In genomic region chr3:158801200-158801599, GRCh38 we compare ENCODE assay signal across 8 cellular contexts. TPM values are rescaled to one million over a fixed set of nuclear protein-coding genes. Genes with fewer than 3 reads are reported as not detected.
DNase-seq lines count a peak whose midpoint lies in the region; ATAC-seq and TF ChIP-seq lines count a peak whose summit lies in the region.

No MANE protein-coding gene starts in this region.

- H3K9me3 Mint-ChIP-seq in immature natural killer cell = no peaks in the 10 kb centered on the region

- H3K4me3 Mint-ChIP-seq in immature natural killer cell = peak overlapping the region; percentile 88 to 91 (median 90)

- DNase-seq in A673 (ENCODE audit: low spot score) (no peak), HPDE6-E6E7 (ENCODE audit: extremely low spot score) (peak; percentile 33), astrocyte of the spinal cord (ENCODE audit: low read depth, low spot score) (peak; percentile 27), immature natural killer cell (no peak), spleen (no peak), DMS153 (lab: John Stamatoyannopoulos, UW) (no peak), HuH-7 (ENCODE audit: low spot score) (no peak)

- H3K27ac ChIP-seq in A673 (ENCODE audit: low read depth, low read length, poor library complexity, severe bottlenecking) (peak overlapping the region; percentile 56), spleen (peak overlapping the region; percentile 70 to 95 (median 91))

- POLR2A ChIA-PET in A673 (lab: Charles Lee; ENCODE audit: low non-redundant PET) = no interaction called here

- intact Hi-C loops in A673 (cut with micrococcal nuclease; ENCODE audit: unreplicated experiment) = no loop called here
- intact Hi-C loops in spleen (cut with DNase I; ENCODE audit: low total_unique reads) = no loop called here

- H3K36me3 ChIP-seq in A673 (ENCODE audit: insufficient read depth, low read length, poor library complexity, severe bottlenecking) (no peaks in the 10 kb centered on the region), spleen (peaks cover 0 to 21% (median 6%) of the 10 kb centered on the region in 6 donors)

- H3K27me3 ChIP-seq in A673 (replicated peaks; ENCODE audit: insufficient read depth, low read depth, low read length, poor library complexity) (no peaks in the 10 kb centered on the region), spleen (replicated peaks in 1 of 7) (no peaks in the 10 kb centered on the region)

- H3K27ac Mint-ChIP-seq in immature natural killer cell = peak overlapping the region; percentile 61 to 91 (median 87)

- H3K4me1 ChIP-seq in A673 (ENCODE audit: insufficient read depth, low read length, poor library complexity, severe bottlenecking) (no peaks in the 10 kb centered on the region), spleen (peaks cover 0 to 53% (median 42%) of the 10 kb centered on the region in 6 donors)

- ATAC-seq in GM19467 (IDR thresholded peaks at IDR 0.05; ENCODE audit: unreplicated experiment) = no peak

- TF ChIP-seq POLR2A in spleen (IDR thresholded peaks at IDR 0.05) = no peak

- in situ Hi-C loops in astrocyte of the spinal cord (cut with HindIII; ENCODE audit: low sequenced_read_pairs) = no loop called here

- H3K9me3 ChIP-seq in A673 (ENCODE audit: low read depth, low read length, poor library complexity, severe bottlenecking) = no peaks in the 10 kb centered on the region
- H3K9me3 ChIP-seq in spleen = no peaks in the 10 kb centered on the region

- 30 to 50% (median 38%) methylated on average over 11 of the region's 11 CpGs for WGBS in spleen, 5 donors

- H3K36me3 Mint-ChIP-seq in immature natural killer cell = peaks cover 0 to 3% (median 0%) of the 10 kb centered on the region in 3 donors

- TF ChIP-seq CTCF in A673 (conservative IDR thresholded peaks at IDR 0.05; ENCODE audit: low read depth, low read length) (no peak), astrocyte of the spinal cord (IDR thresholded peaks at IDR 0.05; ENCODE audit: low read depth, low read length) (no peak), spleen (IDR thresholded peaks at IDR 0.05 in 8 of 11, conservative IDR thresholded peaks at IDR 0.05 in 3 of 11) (no peak)

- H3K4me3 ChIP-seq in A673 (ENCODE audit: low read depth, low read length, poor library complexity, severe bottlenecking) = peak overlapping the region; percentile 91
- peak overlapping the region; percentile 85 for H3K4me3 ChIP-seq in astrocyte of the spinal cord (ENCODE audit: low read depth, low read length)
- peak overlapping the region; percentile 70 to 97 (median 88) for H3K4me3 ChIP-seq in spleen

- no TSS peak for BruUV-seq in A673 (replicated peaks; lab: Mats Ljungman, UMichigan)

- CTCF ChIA-PET in A673 (lab: Charles Lee) = no interaction called here

- H3K4me1 Mint-ChIP-seq in immature natural killer cell = peaks cover 22 to 44% of the 10 kb centered on the region in 2 donors

- H3K27me3 Mint-ChIP-seq in immature natural killer cell (ENCODE audit: low read depth in 3 of 3) = peaks cover 0 to 16% (median 4%) of the 10 kb centered on the region in 3 donors

RNA-seq across cellular contexts. Expression of gene MFSD1, which starts 0.7 kb away (rescaled TPM):
- 15.2 and 16.1 TPM in 2 replicates for total RNA-seq in A673 (2021)
- 100 to 1,000 TPM in 1 of 3 donors, 10 to 100 TPM in 2; 55.4 to 139 (median 61.8) TPM for polyA plus RNA-seq in immature natural killer cell
- total RNA-seq in spleen = 100 to 1,000 TPM in 5 of 7 donors, 10 to 100 TPM in 2; 65.6 to 155 (median 129) TPM
- polyA plus RNA-seq in spleen = 10 to 100 TPM; 34.5 to 46.3 (median 42.9) TPM

Comparison
In these comparisons a context has a peak if more than half of its experiments do, and no peak if none do; other contexts are left out.
1. DNase-seq: peak in HPDE6-E6E7 (single experiment) and astrocyte of the spinal cord (single experiment); none in A673 (single experiment), immature natural killer cell (0 of 3), spleen (single experiment), DMS153 (single experiment) and HuH-7 (single experiment).
2. Peak in every context shown above with its lines, with median percentiles within 50 percentile points of each other: H3K4me3 ChIP-seq.